In genomic region chr3:130480736-130481135, GRCh38 we compare ENCODE assay signal across 9 cellular contexts.
DNase-seq lines count a peak whose midpoint lies in the region; ATAC-seq and TF ChIP-seq lines count a peak whose summit lies in the region.
"Had no signal": no experiment of that assay in that cellular context is flagged by ENCODE, and none has a peak within 500 bp of the region (broad histone marks: within the 10 kb centered on the region; RNA-seq: fewer than 3 reads in every experiment).

No MANE protein-coding gene starts in this region.

- no peaks in the 10 kb centered on the region for H3K27me3 ChIP-seq in NT2/D1 (ENCODE audit: insufficient read depth, insufficient read length)

- H3K36me3 ChIP-seq in NT2/D1 (ENCODE audit: insufficient read depth, insufficient read length, low read length), result no peaks in the 10 kb centered on the region

- in situ Hi-C loops in GM13977 (cut with MboI; ENCODE audit: low pct_unique_long_range_greater_than_20kb, low sequenced_read_pairs, unreplicated experiment), result no loop called here

- H3K9me3 ChIP-seq in NT2/D1 (ENCODE audit: insufficient read depth, low read length), result no peaks in the 10 kb centered on the region

- H3K4me3 ChIP-seq in NT2/D1 (ENCODE audit: insufficient read length, low read depth) (no peak overlapping the region), fibroblast of pulmonary artery (replicated peaks; ENCODE audit: low read depth, low read length) (no peak overlapping the region)

- TF ChIP-seq CTCF in GM13977 (IDR thresholded peaks at IDR 0.05; ENCODE audit: extremely low read depth, insufficient read depth, missing control alignments) (peak; percentile 29), fibroblast of pulmonary artery (IDR thresholded peaks at IDR 0.05; ENCODE audit: low read length, missing control alignments) (peak; percentile 45)

- no peaks in the 10 kb centered on the region for H3K4me1 ChIP-seq in NT2/D1 (ENCODE audit: insufficient read depth, insufficient read length)

- no peak overlapping the region for H3K9ac ChIP-seq in NT2/D1 (ENCODE audit: insufficient read length, low read depth)

- DNase-seq in GM13977 (ENCODE audit: low spot score) (no peak), NT2/D1 (ENCODE audit: low read depth, low spot score) (peak; percentile 43), fibroblast of pulmonary artery (ENCODE audit: low read depth) (peak; percentile 59), retina (peak; percentile 35), SKM-1 (lab: John Stamatoyannopoulos, UW; ENCODE audit: unreplicated experiment) (no peak)
- DNase-seq: stimulated activated CD4-positive, alpha-beta T cell treated with anti-CD3 and anti-CD28 coated beads, Interleukin-4, amount 100 ng/mL, for 1 hour had no signal

- no peak for ATAC-seq in HG02798 (IDR thresholded peaks at IDR 0.05; ENCODE audit: poor library complexity, unreplicated experiment)
- no peak for ATAC-seq in GM21786 (IDR thresholded peaks at IDR 0.05; ENCODE audit: unreplicated experiment)
- ATAC-seq: activated naive CD4-positive, alpha-beta T cell treated with anti-CD3 and anti-CD28 coated beads, Interleukin-2, amount 50 U/mL, for 72 hours had no signal

Comparison
In these comparisons a context has a peak if more than half of its experiments do, and no peak if none do; other contexts are left out.
1. DNase-seq: peak in NT2/D1 (single experiment), fibroblast of pulmonary artery (single experiment) and retina (single experiment); none in GM13977 (single experiment) and SKM-1 (single experiment).